ENCODE assay signal across 10 cellular contexts in genomic region chr14:91399868-91400640, GRCh38. TPM values are rescaled to one million over a fixed set of nuclear protein-coding genes. Genes with fewer than 3 reads are reported as not detected.
DNase-seq lines count a peak whose midpoint lies in the region; ATAC-seq and TF ChIP-seq lines count a peak whose summit lies in the region.
"Had no signal": no experiment of that assay in that cellular context is flagged by ENCODE, and none has a peak within 500 bp of the region (broad histone marks: within the 10 kb centered on the region; RNA-seq: fewer than 3 reads in every experiment).

No MANE protein-coding gene starts in this region.

- TF ChIP-seq CTCF in SU-DHL-6 (IDR thresholded peaks at IDR 0.05; ENCODE audit: insufficient read depth, low read length, poor library complexity, severe bottlenecking): no peak

- peaks cover 98% of the 10 kb centered on the region for H3K79me2 ChIP-seq in SU-DHL-6 (ENCODE audit: insufficient read depth, low read length)

- peaks cover 0 to 1% of the 10 kb centered on the region in 2 donors for H3K27me3 Mint-ChIP-seq in CD8-positive, alpha-beta memory T cell
- H3K27me3 Mint-ChIP-seq in immature natural killer cell (ENCODE audit: low read depth in 3 of 3): peaks cover 0 to 23% (median 16%) of the 10 kb centered on the region in 3 donors

- POLR2A ChIA-PET in CD8-positive, alpha-beta memory T cell (lab: Charles Lee): interaction anchor here (0.7 to 3.8 kb wide), 13 partner anchors 8 to 83 kb away, joined by 3 to 52 read pairs (median 5); no protein-coding TSS in a partner anchor

- no peaks in the 10 kb centered on the region for H3K9me3 ChIP-seq in CD8-positive, alpha-beta memory T cell (ENCODE audit: low read length)
- no peaks in the 10 kb centered on the region for H3K9me3 ChIP-seq in SU-DHL-6 (ENCODE audit: insufficient read depth, low read length)

- CTCF ChIA-PET in CD8-positive, alpha-beta memory T cell (lab: Charles Lee): interaction anchor here (1.1 to 13.8 kb wide), 10 partner anchors 8 to 76 kb away, joined by 4 to 211 read pairs (median 8); partner anchors contain the start of gene CCDC88C

- peak overlapping the region; percentile 18 for H3K27ac ChIP-seq in CD8-positive, alpha-beta memory T cell (ENCODE audit: low read depth, low read length)
- H3K27ac ChIP-seq in SU-DHL-6 (ENCODE audit: low read depth, low read length): peak overlapping the region; percentile 87

- H3K9me3 Mint-ChIP-seq in CD8-positive, alpha-beta memory T cell: no peaks in the 10 kb centered on the region
- no peaks in the 10 kb centered on the region for H3K9me3 Mint-ChIP-seq in immature natural killer cell
- H3K9me3 Mint-ChIP-seq: neural crest cell had no signal

- ATAC-seq in GM19455 (IDR thresholded peaks at IDR 0.05; ENCODE audit: unreplicated experiment): peak; percentile 42
- ATAC-seq in GM21515 (IDR thresholded peaks at IDR 0.05; ENCODE audit: unreplicated experiment): no peak

- H3K27me3 ChIP-seq in CD8-positive, alpha-beta memory T cell (ENCODE audit: insufficient read depth, low read length, poor library complexity, severe bottlenecking): no peaks in the 10 kb centered on the region
- H3K27me3 ChIP-seq in SU-DHL-6 (ENCODE audit: low read length): no peaks in the 10 kb centered on the region

- DNase-seq in CD8-positive, alpha-beta memory T cell: peak in 2 of 5 donors; percentile 66 to 71
- DNase-seq in immature natural killer cell (peak; percentile 54 to 60 (median 58)), cerebellar nuclear complex (lab: John Stamatoyannopoulos, UW) (no peak), KG1 (lab: John Stamatoyannopoulos, UW) (no peak), retina (no peak)
- DNase-seq: NCI-H446 treated with DMSO at 0.1 percent for 48 hours had no signal

- no peaks in the 10 kb centered on the region for H3K36me3 ChIP-seq in CD8-positive, alpha-beta memory T cell (ENCODE audit: insufficient read depth, low read length)
- H3K36me3 ChIP-seq in SU-DHL-6 (ENCODE audit: low read length): no peaks in the 10 kb centered on the region

- no peak overlapping the region for H2AFZ ChIP-seq in SU-DHL-6 (ENCODE audit: low read depth, low read length, severe bottlenecking)

- H4K20me1 ChIP-seq in SU-DHL-6 (ENCODE audit: low read depth, low read length): peaks cover 16% of the 10 kb centered on the region; the same call in 1 of the 2 replicates

- peaks cover 47% of the 10 kb centered on the region for H3F3A ChIP-seq in SU-DHL-6 (ENCODE audit: insufficient read depth)

- H3K9ac ChIP-seq in SU-DHL-6 (ENCODE audit: low read length): peak overlapping the region; percentile 59

- H3K4me1 ChIP-seq in CD8-positive, alpha-beta memory T cell (ENCODE audit: insufficient read depth, low read length): peaks cover 95% of the 10 kb centered on the region

- peak overlapping the region; percentile 98 for H3K4me2 ChIP-seq in SU-DHL-6 (ENCODE audit: low read depth, low read length, poor library complexity, severe bottlenecking)

- H3K4me1 Mint-ChIP-seq in CD8-positive, alpha-beta memory T cell: peaks cover 90 to 97% (median 94%) of the 10 kb centered on the region in 3 donors
- H3K4me1 Mint-ChIP-seq in immature natural killer cell: peaks cover 97 to 99% of the 10 kb centered on the region in 2 donors

- H3K27ac Mint-ChIP-seq in CD8-positive, alpha-beta memory T cell: peak overlapping the region; percentile 92 to 100 (median 97)
- peak overlapping the region; percentile 95 to 98 (median 96) for H3K27ac Mint-ChIP-seq in immature natural killer cell

- H3K4me3 ChIP-seq in CD8-positive, alpha-beta memory T cell (ENCODE audit: low read length): peak overlapping the region; percentile 76
- peak overlapping the region; percentile 53 for H3K4me3 ChIP-seq in SU-DHL-6 (ENCODE audit: insufficient read depth, low read length, poor library complexity, severe bottlenecking)

- H3K36me3 Mint-ChIP-seq in CD8-positive, alpha-beta memory T cell: peaks cover 0 to 37% (median 5%) of the 10 kb centered on the region in 3 donors
- H3K36me3 Mint-ChIP-seq in immature natural killer cell: peaks cover 1 to 7% (median 4%) of the 10 kb centered on the region in 3 donors

- peak overlapping the region; percentile 97 to 100 (median 99) for H3K4me3 Mint-ChIP-seq in CD8-positive, alpha-beta memory T cell
- peak overlapping the region; percentile 97 to 100 (median 99) for H3K4me3 Mint-ChIP-seq in immature natural killer cell
- H3K4me3 Mint-ChIP-seq: neural crest cell had no signal

- no peaks in the 10 kb centered on the region for H3K9me2 ChIP-seq in SU-DHL-6 (replicated peaks; ENCODE audit: insufficient read depth, low read length)

RNA-seq across cellular contexts. Expression of gene CCDC88C, which starts 17.6 kb away (rescaled TPM):
- 10 to 100 TPM; 71.7 to 74.1 TPM for total RNA-seq in CD8-positive, alpha-beta memory T cell
- polyA plus RNA-seq in CD8-positive, alpha-beta memory T cell: 42.3 TPM
- 10 to 100 TPM; 19.5 to 58.2 (median 21.2) TPM for polyA plus RNA-seq in immature natural killer cell

Comparison
In these comparisons a context has a peak if more than half of its experiments do, and no peak if none do; other contexts are left out.
1. DNase-seq: peak in immature natural killer cell (3 of 3); none in cerebellar nuclear complex (0 of 2), KG1 (single experiment) and retina (single experiment).